8 cellular contexts compared by ENCODE assay signal in genomic region chr7:28272461-28272877, GRCh38.
DNase-seq lines count a peak whose midpoint lies in the region; ATAC-seq and TF ChIP-seq lines count a peak whose summit lies in the region.

No MANE protein-coding gene starts in this region.

- no peak overlapping the region for H4K8ac ChIP-seq in H9 (replicated peaks; ENCODE audit: insufficient read length, low read depth, low read length)

- peak overlapping the region; percentile 44 to 92 (median 85); a peak in 5 of 7 replicates for H3K27ac Mint-ChIP-seq in H9

- no peak overlapping the region for H3K9ac ChIP-seq in H9 (ENCODE audit: extremely low read depth, insufficient read length, low read length)

- H2BK12ac ChIP-seq in H9 (ENCODE audit: insufficient read length, low read depth, low read length), result no peak overlapping the region

- H3K27me3 ChIP-seq in BJ (ENCODE audit: control insufficient read depth, insufficient read depth, low read length), result no peaks in the 10 kb centered on the region
- H3K27me3 ChIP-seq in H9 (ENCODE audit: insufficient read depth, low read length), result no peaks in the 10 kb centered on the region
- peaks cover 0 to 3% of the 10 kb centered on the region in 2 donors for H3K27me3 ChIP-seq in right lobe of liver

- no peaks in the 10 kb centered on the region for H3K79me1 ChIP-seq in H9 (ENCODE audit: insufficient read depth, low read depth, low read length, poor library complexity, severe bottlenecking)

- DNase-seq in BJ (ENCODE audit: low read depth) (no peak), H9 (peak; percentile 74), RKO (ENCODE audit: low spot score) (peak; percentile 7), dermis blood vessel endothelial cell (peak; percentile 52), right lobe of liver (peak; percentile 55 to 62 (median 55)), UCSD-AML1 (lab: John Stamatoyannopoulos, UW; ENCODE audit: unreplicated experiment) (no peak)
- peak; percentile 46 for DNase-seq in stimulated activated naive CD8-positive, alpha-beta T cell treated with anti-CD3 and anti-CD28 coated beads, Interleukin-15, Interleukin-2, amounts not matched to agents 100 U/mL and 50 U/mL, for 24 hours

- no peak for TF ChIP-seq POLR2A in right lobe of liver (IDR thresholded peaks at IDR 0.05)

- no peaks in the 10 kb centered on the region for H4K20me1 ChIP-seq in H9 (ENCODE audit: control insufficient read depth, insufficient read depth, insufficient read length)

- CTCF ChIA-PET in BJ (lab: Yijun Ruan, JAX), result no interaction called here

- H3K9me3 ChIP-seq in H9 (ENCODE audit: control insufficient read depth, low read depth, low read length) (no peaks in the 10 kb centered on the region), right lobe of liver (no peaks in the 10 kb centered on the region)

- POLR2A ChIA-PET in BJ (lab: Charles Lee), result no interaction called here

- H3K4me1 ChIP-seq in H9 (ENCODE audit: insufficient read depth, low read length) (no peaks in the 10 kb centered on the region), right lobe of liver (peaks cover 0 to 3% (median 0%) of the 10 kb centered on the region in 4 donors)

- no peak overlapping the region for H3K4ac ChIP-seq in H9 (ENCODE audit: low read depth, low read length)

- H3K56ac ChIP-seq in H9 (ENCODE audit: insufficient read length, low read depth, low read length), result no peak overlapping the region

- H2AFZ ChIP-seq in H9 (ENCODE audit: low read length), result no peak overlapping the region

- H2AK5ac ChIP-seq in H9 (ENCODE audit: insufficient read length, low read length), result no peak overlapping the region

- H3K4me3 Mint-ChIP-seq in H9, result peak overlapping the region in 1 of 2 experiments; percentile 28; a peak in 1 of 5 replicates

- TF ChIP-seq CTCF in BJ (IDR thresholded peaks at IDR 0.05; ENCODE audit: insufficient read depth, low read depth, low read length) (peak; percentile 82), H9 (conservative IDR thresholded peaks at IDR 0.05) (peak; percentile 80), right lobe of liver (IDR thresholded peaks at IDR 0.05) (peak; percentile 47 to 70 (median 69))

- H4K5ac ChIP-seq in H9 (ENCODE audit: insufficient read length, low read depth, low read length), result no peak overlapping the region

- no peaks in the 10 kb centered on the region for H3K36me3 ChIP-seq in BJ (ENCODE audit: control insufficient read depth, insufficient read depth, low read length)
- H3K36me3 ChIP-seq in right lobe of liver, result no peaks in the 10 kb centered on the region

- WGBS in H9 (ENCODE audit: extremely low coverage, insufficient read length, low lambda C conversion rate), result no CpG with 5 or more reads among the region's 9 CpGs
- 7% methylated on average over 9 of the region's 9 CpGs for WGBS in right lobe of liver (ENCODE audit: insufficient coverage, low coverage, low lambda C conversion rate, missing lambda C conversion rate)

- intact Hi-C loops in right lobe of liver (cut with DNase I), result no loop called here

- H3K27ac ChIP-seq in H9 (ENCODE audit: insufficient read length, low read depth, low read length) (no peak overlapping the region), right lobe of liver (no peak overlapping the region)

- H3K4me2 ChIP-seq in H9 (ENCODE audit: insufficient read depth, insufficient read length, low read length), result no peak overlapping the region

- no peak overlapping the region for H3K18ac ChIP-seq in H9 (ENCODE audit: insufficient read length, low read depth, low read length)

- H3K27me3 Mint-ChIP-seq in H9 (ENCODE audit: low read depth), result no peaks in the 10 kb centered on the region

- H3K79me2 ChIP-seq in H9 (ENCODE audit: insufficient read depth, low read length), result no peaks in the 10 kb centered on the region

- no peak overlapping the region for H3T11ph ChIP-seq in H9 (ENCODE audit: low read length)

- peaks cover 4 to 5% of the 10 kb centered on the region in 2 experiments for H3K9me3 Mint-ChIP-seq in H9

- no peak overlapping the region for H2BK5ac ChIP-seq in H9 (ENCODE audit: insufficient read length, low read length)

- no peak overlapping the region for H3K23ac ChIP-seq in H9 (ENCODE audit: insufficient read length, low read depth, low read length)

- H2BK15ac ChIP-seq in H9 (ENCODE audit: low read depth, low read length), result no peak overlapping the region

- H3K23me2 ChIP-seq in H9 (ENCODE audit: insufficient read length, low read depth, low read length, poor library complexity, severe bottlenecking), result no peaks in the 10 kb centered on the region

- peaks cover 3 to 13% (median 7%) of the 10 kb centered on the region in 3 experiments; a peak in 6 of 7 replicates for H3K36me3 Mint-ChIP-seq in H9 (ENCODE audit: insufficient read depth in 1 of 3, low read depth in 3 of 3)

- no peak overlapping the region for H3K4me3 ChIP-seq in BJ (ENCODE audit: low read depth, low read length)
- H3K4me3 ChIP-seq in right lobe of liver, result no peak overlapping the region

- H3K4me1 Mint-ChIP-seq in H9, result peaks cover 21 to 22% of the 10 kb centered on the region in 2 experiments

- no peak overlapping the region for H2BK120ac ChIP-seq in H9 (ENCODE audit: low read depth, low read length, poor library complexity, severe bottlenecking)

- no peak overlapping the region for H4K91ac ChIP-seq in H9 (ENCODE audit: insufficient read length, low read depth, low read length)

- H3K14ac ChIP-seq in H9 (ENCODE audit: insufficient read depth, low read length), result no peak overlapping the region

- H2BK20ac ChIP-seq in H9 (ENCODE audit: low read depth, low read length, poor library complexity, severe bottlenecking), result no peak overlapping the region

- ATAC-seq in right lobe of liver, result peak; percentile 88 to 94 (median 90)
- ATAC-seq in stimulated activated naive CD8-positive, alpha-beta T cell treated with anti-CD3 and anti-CD28 coated beads, Interleukin-15, Interleukin-2, amounts not matched to agents 100 U/mL and 50 U/mL, for 24 hours, result no peak
- ATAC-seq in GM19351 (IDR thresholded peaks at IDR 0.05; ENCODE audit: unreplicated experiment), result no peak

Comparison
In these comparisons a context has a peak if more than half of its experiments do, and no peak if none do; other contexts are left out.
1. DNase-seq: peak in H9 (single experiment), RKO (single experiment), dermis blood vessel endothelial cell (single experiment), right lobe of liver (3 of 3) and stimulated activated naive CD8-positive, alpha-beta T cell treated with anti-CD3 and anti-CD28 coated beads, Interleukin-15, Interleukin-2, amounts not matched to agents 100 U/mL and 50 U/mL, for 24 hours (single experiment); none in BJ (single experiment) and UCSD-AML1 (single experiment).
2. ATAC-seq: peak in right lobe of liver (4 of 4); none in stimulated activated naive CD8-positive, alpha-beta T cell treated with anti-CD3 and anti-CD28 coated beads, Interleukin-15, Interleukin-2, amounts not matched to agents 100 U/mL and 50 U/mL, for 24 hours (single experiment) and GM19351 (single experiment).
3. Peak in every context shown above with its lines, with median percentiles within 50 percentile points of each other: CTCF ChIP-seq.